ENCODE assay signal across 15 cellular contexts in genomic region chr11:92180664-92181251, GRCh38. TPM values are rescaled to one million over a fixed set of nuclear protein-coding genes. Genes with fewer than 3 reads are reported as not detected.
DNase-seq lines count a peak whose midpoint lies in the region; ATAC-seq, FAIRE-seq and TF ChIP-seq lines count a peak whose summit lies in the region.
"Had no signal": no experiment of that assay in that cellular context is flagged by ENCODE, and none has a peak within 500 bp of the region (broad histone marks: within the 10 kb centered on the region; RNA-seq: fewer than 3 reads in every experiment).

No MANE protein-coding gene starts in this region.

- no peak overlapping the region for H3K4ac ChIP-seq in H1 (replicated peaks; ENCODE audit: insufficient read length, low read depth, low read length)

- 85% methylated on average over 5 of the region's 5 CpGs; no CpG with 5 or more reads in 1 of the 2 experiments for WGBS in H1 (ENCODE audit: extremely low coverage in 1 of 2, insufficient coverage in 1 of 2, insufficient read length in 1 of 2, insufficient replicate concordance in 2 of 2, low coverage in 1 of 2, low lambda C conversion rate in 2 of 2, missing lambda C conversion rate in 1 of 2), 2 experiments
- WGBS in upper lobe of left lung, 2 donors, result 31 to 53% methylated on average over 4 to 5 of the region's 5 CpGs
- 38 to 41% (median 40%) methylated on average over 5 of the region's 5 CpGs for WGBS in psoas muscle, 3 donors

- H2AFZ ChIP-seq in H1 (ENCODE audit: low read length), result peak overlapping the region; percentile 43

- H3K36me3 ChIP-seq in H1 (ENCODE audit: control insufficient read depth in 2 of 4, insufficient read depth in 4 of 4, low read length in 3 of 4) (no peaks in the 10 kb centered on the region), left lung (no peaks in the 10 kb centered on the region), upper lobe of left lung (no peaks in the 10 kb centered on the region), psoas muscle (ENCODE audit: insufficient read depth in 1 of 2, low read depth in 1 of 2) (no peaks in the 10 kb centered on the region)
- H3K36me3 ChIP-seq: tibial artery had no signal

- H3K79me2 ChIP-seq in H1 (ENCODE audit: control insufficient read depth in 1 of 2, insufficient read depth in 2 of 2, low read length in 2 of 2), result no peaks in the 10 kb centered on the region

- FAIRE-seq in H1 (lab: Jason Lieb, UNC), result no peak
- FAIRE-seq: GM12891, HTR-8/SVneo had no signal

- no peak overlapping the region for H3K18ac ChIP-seq in H1 (ENCODE audit: extremely low read depth, low read length)

- H3K27ac ChIP-seq in H1 (ENCODE audit: low read depth, low read length) (no peak overlapping the region), left lung (no peak overlapping the region), upper lobe of left lung (no peak overlapping the region), psoas muscle (no peak overlapping the region)
- H3K27ac ChIP-seq: tibial artery had no signal

- DNase-seq in HT1080 (ENCODE audit: low read depth) (peak; percentile 45), H1 (ENCODE audit: low read depth in 1 of 2, low spot score in 2 of 2) (no peak), left lung (peak in 1 of 2 donors; percentile 48), upper lobe of left lung (no peak), psoas muscle (no peak)
- no peak for DNase-seq in effector CD8-positive, alpha-beta T cell (lab: John Stamatoyannopoulos, UW)
- DNase-seq: activated CD4-positive, alpha-beta T cell treated with anti-CD3 and anti-CD28 coated beads, Interleukin-2, amount 50 U/mL, for 4 hours; activated effector memory CD4-positive, alpha-beta T cell treated with anti-CD3 and anti-CD28 coated beads, Interleukin-2, amount 50 U/mL, for 16 hours; foreskin melanocyte; left cardiac atrium; NCI-H524; tibial artery had no signal

- H2BK20ac ChIP-seq in H1 (ENCODE audit: low read length), result no peak overlapping the region

- H2AK5ac ChIP-seq in H1 (ENCODE audit: low read depth, low read length), result no peak overlapping the region

- H4K91ac ChIP-seq in H1 (replicated peaks; ENCODE audit: insufficient read length, low read length), result no peak overlapping the region

- H3K4me2 ChIP-seq in H1 (ENCODE audit: insufficient read depth in 1 of 2, low read depth in 2 of 2, low read length in 2 of 2), result no peak overlapping the region; a peak in 1 of 4 replicates

- H2BK12ac ChIP-seq in H1 (ENCODE audit: low read depth, low read length), result 0 out of 2 replicates have a peak overlapping the region, but pooled peaks have one; percentile 62

- no peaks in the 10 kb centered on the region for H3K4me1 ChIP-seq in H1 (replicated peaks in 1 of 4; ENCODE audit: control insufficient read depth in 3 of 4, insufficient read depth in 4 of 4, low read length in 3 of 4)
- no peaks in the 10 kb centered on the region for H3K4me1 ChIP-seq in left lung
- no peaks in the 10 kb centered on the region for H3K4me1 ChIP-seq in upper lobe of left lung
- no peaks in the 10 kb centered on the region for H3K4me1 ChIP-seq in psoas muscle

- H3K79me1 ChIP-seq in H1 (ENCODE audit: low read depth, low read length), result no peaks in the 10 kb centered on the region

- TF ChIP-seq CTCF in H1 (IDR thresholded peaks at IDR 0.05; ENCODE audit: control extremely low read depth in 1 of 3, insufficient read depth in 1 of 3, low read depth in 1 of 3, low read length in 3 of 3), result no peak
- TF ChIP-seq CTCF in left lung (IDR thresholded peaks at IDR 0.05), result no peak
- TF ChIP-seq CTCF in upper lobe of left lung (IDR thresholded peaks at IDR 0.05), result no peak
- no peak for TF ChIP-seq CTCF in psoas muscle (IDR thresholded peaks at IDR 0.05)

- POLR2A ChIA-PET in H1 (lab: Charles Lee; ENCODE audit: partially characterized antibody), result no interaction called here

- no peak overlapping the region for H3K9ac ChIP-seq in H1 (replicated peaks in 1 of 4; ENCODE audit: extremely low read depth in 1 of 4, low read depth in 3 of 4, low read length in 3 of 4)

- H3K27me3 ChIP-seq in H1 (replicated peaks in 1 of 4; ENCODE audit: control insufficient read depth in 3 of 4, extremely low read depth in 1 of 4, insufficient read depth in 3 of 4, low read length in 3 of 4), result peaks cover 0 to 1% (median 0%) of the 10 kb centered on the region in 4 experiments; a peak in 1 of 7 replicates
- H3K27me3 ChIP-seq in left lung, result no peaks in the 10 kb centered on the region
- H3K27me3 ChIP-seq in upper lobe of left lung, result no peaks in the 10 kb centered on the region
- no peaks in the 10 kb centered on the region for H3K27me3 ChIP-seq in psoas muscle (ENCODE audit: insufficient read depth in 3 of 3, low read length in 2 of 3)
- H3K27me3 ChIP-seq: tibial artery had no signal

- no peak overlapping the region for H2BK15ac ChIP-seq in H1 (ENCODE audit: low read length)

- H4K5ac ChIP-seq in H1 (ENCODE audit: insufficient read length, low read depth, low read length), result no peak overlapping the region

- H3K23ac ChIP-seq in H1 (ENCODE audit: insufficient read length), result no peak overlapping the region

- H3K23me2 ChIP-seq in H1 (ENCODE audit: low read depth, low read length), result no peaks in the 10 kb centered on the region

- no peak overlapping the region for H3K56ac ChIP-seq in H1 (replicated peaks; ENCODE audit: insufficient read length, low read depth, low read length)

- H3K9me3 ChIP-seq in H1 (ENCODE audit: insufficient read depth in 2 of 2, low read depth in 1 of 2, low read length in 1 of 2) (no peaks in the 10 kb centered on the region), left lung (no peaks in the 10 kb centered on the region), upper lobe of left lung (no peaks in the 10 kb centered on the region), psoas muscle (no peaks in the 10 kb centered on the region)
- H3K9me3 ChIP-seq: tibial artery had no signal

- no peak for TF ChIP-seq EP300 in H1 (IDR thresholded peaks at IDR 0.05; ENCODE audit: borderline replicate concordance in 1 of 2, low read depth in 2 of 2, low read length in 2 of 2)
- no peak for TF ChIP-seq EP300 in upper lobe of left lung (IDR thresholded peaks at IDR 0.05)

- TF ChIP-seq RAD21 in H1 (IDR thresholded peaks at IDR 0.05 in 1 of 2, conservative IDR thresholded peaks at IDR 0.05 in 1 of 2; ENCODE audit: low read depth in 2 of 2, low read length in 2 of 2), result no peak

- TF ChIP-seq POLR2A in H1 (IDR thresholded peaks at IDR 0.05; ENCODE audit: control extremely low read depth in 1 of 2, low read depth in 2 of 2, low read length in 2 of 2), result no peak
- no peak for TF ChIP-seq POLR2A in upper lobe of left lung (IDR thresholded peaks at IDR 0.05)

- no peaks in the 10 kb centered on the region for H4K20me1 ChIP-seq in H1 (replicated peaks in 1 of 2; ENCODE audit: control insufficient read depth in 1 of 2, insufficient read depth in 2 of 2, low read length in 2 of 2)

- intact Hi-C loops in left lung (cut with DNase I), result no loop called here
- intact Hi-C loops in psoas muscle (cut with DNase I), result no loop called here

- H4K8ac ChIP-seq in H1 (ENCODE audit: extremely low read depth, insufficient read depth, low read length), result no peak overlapping the region

- H3K4me3 ChIP-seq in H1 (ENCODE audit: extremely low read depth in 1 of 4, insufficient read depth in 2 of 4, low read depth in 3 of 4, low read length in 4 of 4) (no peak overlapping the region), left lung (no peak overlapping the region), upper lobe of left lung (no peak overlapping the region), psoas muscle (no peak overlapping the region)
- H3K4me3 ChIP-seq: tibial artery had no signal

- H3K14ac ChIP-seq in H1 (ENCODE audit: insufficient read length), result no peak overlapping the region

- ATAC-seq in left lung (peak; percentile 89), upper lobe of left lung (ENCODE audit: low FRiP score in 2 of 2) (peak; percentile 63 to 84), HG02678 (IDR thresholded peaks at IDR 0.05; ENCODE audit: unreplicated experiment) (no peak), psoas muscle (no peak)

- H2BK5ac ChIP-seq in H1 (ENCODE audit: low read depth, low read length), result no peak overlapping the region

- no peak overlapping the region for H2BK120ac ChIP-seq in H1 (replicated peaks; ENCODE audit: low read depth, low read length)

- CTCF ChIA-PET in H1 (lab: Charles Lee; ENCODE audit: partially characterized antibody), result interaction anchor here (0.6 to 1.7 kb wide), 5 partner anchors 16 to 228 kb away, joined by 3 read pairs; no protein-coding TSS in a partner anchor

TF ChIP-seq in H1, 55 proteins besides CTCF, POLR2A, EP300 and RAD21 (continues in another document):
- TF ChIP-seq CHD1 (IDR thresholded peaks at IDR 0.05; ENCODE audit: low read depth, low read length) (no peak), KDM5A (IDR thresholded peaks at IDR 0.05; ENCODE audit: low read length) (no peak), E2F6 (IDR thresholded peaks at IDR 0.05) (no peak), SUZ12 (IDR thresholded peaks at IDR 0.05; ENCODE audit: low read length) (no peak), ATF3 (IDR thresholded peaks at IDR 0.05; ENCODE audit: insufficient read depth, low read depth, low read length) (no peak), SIN3A (conservative IDR thresholded peaks at IDR 0.05 in 1 of 2, IDR thresholded peaks at IDR 0.05 in 1 of 2; ENCODE audit: low read depth in 1 of 2, low read length in 2 of 2) (no peak)

RNA-seq across cellular contexts. Expression of gene FAT3, which starts 43.9 kb away (rescaled TPM):
- total RNA-seq in HT1080 (2014; rRNA removed; shearing (Covaris generic)), result 0.20 and 0.27 TPM in 2 replicates
- 0.10 and 0.78 TPM in 2 replicates for polyA plus RNA-seq in HT1080 (2015; cell fraction: cytosol; rRNA removed)
- polyA plus RNA-seq in HT1080 (2015; cell fraction: nucleus; rRNA removed), result 0.61 and 0.75 TPM in 2 replicates
- 18.4 and 24.4 TPM in 2 replicates for total RNA-seq in H1 (2021; fragmentation: NEBNext Ultra II Directional; extraction: Animal tissue kit (Norgen Biotek cat#: 25700))
- polyA plus RNA-seq in H1 (2011; rRNA removed) (7.2 and 7.6 TPM in 2 replicates), psoas muscle (under 1 TPM; 0.01 to 0.04 (median 0.01) TPM)
- 7.3 TPM for polyA plus RNA-seq in H1 (2011; cell fraction: cytosol; rRNA removed)
- polyA plus RNA-seq in H1 (2011; cell fraction: nucleus; rRNA removed), result 29.4 TPM
- polyA plus RNA-seq in H1 (2012, experiment 1 of 2), result 6.0 to 10.7 TPM (median 8.1 TPM) in 4 replicates
- polyA plus RNA-seq in H1 (2012, experiment 2 of 2), result 0.50 TPM
- 12.8 TPM for polyA plus RNA-seq in H1 (2013, experiment 1 of 2)
- polyA plus RNA-seq in H1 (2013, experiment 2 of 2), result 9.8 TPM
- 49.1 and 73.3 TPM in 2 replicates for polyA minus RNA-seq in H1 (2011; rRNA and poly(A)+ RNA removed)
- polyA minus RNA-seq in H1 (2011; cell fraction: cytosol; rRNA and poly(A)+ RNA removed), result 17.4 TPM
- polyA minus RNA-seq in H1 (2011; cell fraction: nucleus; rRNA and poly(A)+ RNA removed), result 137 TPM
- total RNA-seq in left lung (1 to 10 TPM; 3.0 to 9.7 TPM), upper lobe of left lung (1 to 10 TPM; 2.7 to 9.8 (median 4.3) TPM), psoas muscle (under 1 TPM; 0.08 to 0.92 (median 0.31) TPM)

Comparison
In these comparisons a context has a peak if more than half of its experiments do, and no peak if none do; other contexts are left out.
1. ATAC-seq: peak in left lung (single experiment) and upper lobe of left lung (2 of 2); none in HG02678 (single experiment) and psoas muscle (0 of 4).